Comparison of ENCODE assay signal across 1 cellular context in the genomic region with DNA sequence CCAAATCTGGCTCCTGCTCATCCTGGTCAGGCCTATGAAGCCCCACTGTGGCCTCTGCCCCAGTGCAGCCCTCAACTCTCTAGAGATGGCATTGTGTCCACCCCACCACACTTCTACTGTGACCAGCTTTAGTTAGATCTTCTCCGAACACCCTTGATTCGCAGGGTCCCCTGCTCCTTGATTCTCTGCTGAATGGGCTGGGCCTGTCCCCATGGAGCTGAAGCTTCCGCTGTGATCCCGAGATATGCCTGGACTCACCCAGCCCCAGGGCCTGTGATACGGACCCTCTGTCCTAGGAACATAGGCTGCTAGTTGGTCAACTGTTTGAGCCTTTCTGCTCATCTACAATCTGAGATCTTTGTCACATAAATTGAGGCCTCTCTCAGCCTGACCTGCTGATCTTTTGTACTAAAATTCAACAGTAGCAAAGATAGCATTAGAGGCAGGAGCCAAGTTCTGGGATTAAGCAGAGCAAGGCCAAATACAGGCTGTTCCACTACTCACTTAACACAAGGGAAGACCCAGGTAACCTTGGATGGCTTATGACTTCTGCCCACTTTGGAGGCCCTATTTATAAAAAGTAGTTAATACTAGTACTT.
TF ChIP-seq lines count a peak whose summit lies in the region.

No MANE protein-coding gene starts in this region.

TF ChIP-seq in IMR-90, 13 proteins besides CTCF, POLR2A, EP300 and RAD21:
- TF ChIP-seq RCOR1 (IDR thresholded peaks at IDR 0.05; ENCODE audit: insufficient replicate concordance, low read length) (no peak), FOS (IDR thresholded peaks at IDR 0.05; ENCODE audit: low read depth, low read length) (no peak), CHD1 (IDR thresholded peaks at IDR 0.05; ENCODE audit: low read depth, low read length) (no peak), NFE2L2 (IDR thresholded peaks at IDR 0.05; ENCODE audit: low read depth, low read length) (no peak), MAZ (IDR thresholded peaks at IDR 0.05; ENCODE audit: borderline replicate concordance, low read depth, low read length) (no peak), SMC3 (IDR thresholded peaks at IDR 0.05; ENCODE audit: low read depth, low read length) (no peak), CEBPB (IDR thresholded peaks at IDR 0.05; ENCODE audit: low read depth, low read length) (no peak), BHLHE40 (IDR thresholded peaks at IDR 0.05; ENCODE audit: low read depth, low read length) (no peak), MAFK (IDR thresholded peaks at IDR 0.05; ENCODE audit: low read depth, low read length) (no peak), RFX5 (IDR thresholded peaks at IDR 0.05; ENCODE audit: low read depth, low read length) (no peak), MXI1 (IDR thresholded peaks at IDR 0.05; ENCODE audit: borderline replicate concordance, low read depth, low read length) (no peak)
- TF ChIP-seq, protein P1, sequence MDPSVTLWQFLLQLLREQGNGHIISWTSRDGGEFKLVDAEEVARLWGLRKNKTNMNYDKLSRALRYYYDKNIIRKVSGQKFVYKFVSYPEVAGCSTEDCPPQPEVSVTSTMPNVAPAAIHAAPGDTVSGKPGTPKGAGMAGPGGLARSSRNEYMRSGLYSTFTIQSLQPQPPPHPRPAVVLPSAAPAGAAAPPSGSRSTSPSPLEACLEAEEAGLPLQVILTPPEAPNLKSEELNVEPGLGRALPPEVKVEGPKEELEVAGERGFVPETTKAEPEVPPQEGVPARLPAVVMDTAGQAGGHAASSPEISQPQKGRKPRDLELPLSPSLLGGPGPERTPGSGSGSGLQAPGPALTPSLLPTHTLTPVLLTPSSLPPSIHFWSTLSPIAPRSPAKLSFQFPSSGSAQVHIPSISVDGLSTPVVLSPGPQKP (IDR thresholded peaks at IDR 0.05; ENCODE audit: borderline replicate concordance, low read depth, low read length): no peak
- TF ChIP-seq, protein P2, sequence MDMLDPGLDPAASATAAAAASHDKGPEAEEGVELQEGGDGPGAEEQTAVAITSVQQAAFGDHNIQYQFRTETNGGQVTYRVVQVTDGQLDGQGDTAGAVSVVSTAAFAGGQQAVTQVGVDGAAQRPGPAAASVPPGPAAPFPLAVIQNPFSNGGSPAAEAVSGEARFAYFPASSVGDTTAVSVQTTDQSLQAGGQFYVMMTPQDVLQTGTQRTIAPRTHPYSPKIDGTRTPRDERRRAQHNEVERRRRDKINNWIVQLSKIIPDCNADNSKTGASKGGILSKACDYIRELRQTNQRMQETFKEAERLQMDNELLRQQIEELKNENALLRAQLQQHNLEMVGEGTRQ (IDR thresholded peaks at IDR 0.05; ENCODE audit: low read depth, low read length): no peak
